13 cellular contexts compared by ENCODE assay signal in genomic region chr11:8722156-8722555, GRCh38. TPM values are rescaled to one million over a fixed set of nuclear protein-coding genes. Genes with fewer than 3 reads are reported as not detected.
A peak's percentile ranks its signal among the peaks of the same experiment; 100 is the strongest.
DNase-seq lines count a peak whose midpoint lies in the region; ATAC-seq and TF ChIP-seq lines count a peak whose summit lies in the region.
"Had no signal": no experiment of that assay in that cellular context is flagged by ENCODE, and none has a peak within 500 bp of the region (broad histone marks: within the 10 kb centered on the region; RNA-seq: fewer than 3 reads in every experiment).

No MANE protein-coding gene starts in this region.

- H3K27me3 ChIP-seq in RWPE2 (ENCODE audit: insufficient read depth, poor library complexity, severe bottlenecking) (no peaks in the 10 kb centered on the region), prostate gland (replicated peaks; ENCODE audit: insufficient read depth) (no peaks in the 10 kb centered on the region)
- H3K27me3 ChIP-seq in CD4-positive, alpha-beta T cell (ENCODE audit: control insufficient read depth, insufficient read depth, low read length) = no peaks in the 10 kb centered on the region

- POLR2A ChIA-PET in CD4-positive, alpha-beta T cell (lab: Charles Lee) = no interaction called here

- WGBS in prostate gland = 27% methylated on average over 5 of the region's 5 CpGs

- intact Hi-C loops in prostate gland (cut with DNase I) = no loop called here
- intact Hi-C loops in CD4-positive, alpha-beta T cell (cut with DNase I, micrococcal nuclease) = no loop called here

- H3K4me1 ChIP-seq in RWPE2 (ENCODE audit: insufficient read depth, poor library complexity, severe bottlenecking) = peaks cover 49% of the 10 kb centered on the region
- H3K4me1 ChIP-seq in prostate gland (replicated peaks) = peaks cover 52% of the 10 kb centered on the region

- H3K9me3 ChIP-seq in RWPE2 (ENCODE audit: severe bottlenecking) (no peaks in the 10 kb centered on the region), prostate gland (no peaks in the 10 kb centered on the region)
- H3K9me3 ChIP-seq in CD4-positive, alpha-beta T cell (ENCODE audit: control insufficient read depth, low read length) = no peaks in the 10 kb centered on the region

- DNase-seq in RWPE2 (ENCODE audit: low spot score) = no peak
- peak; percentile 72 for DNase-seq in fibroblast of the aortic adventitia (ENCODE audit: low read depth)
- DNase-seq in prostate gland (ENCODE audit: low spot score) = no peak
- no peak for DNase-seq in NCI-H1092 (lab: John Stamatoyannopoulos, UW)
- DNase-seq in CD4-positive, alpha-beta T cell = no peak
- no peak for DNase-seq in activated gamma-delta T cell (lab: John Stamatoyannopoulos, UW)
- DNase-seq: activated CD4-positive, alpha-beta T cell treated with anti-CD3 and anti-CD28 coated beads, Interleukin-2, amount 50 U/mL, for 4 hours; Kasumi-1; stimulated activated CD4-positive, alpha-beta T cell treated with anti-CD3 and anti-CD28 coated beads, Interleukin-12 subunit alpha, Interleukin-12 subunit beta, amount 100 ng/mL, for 4 hours had no signal

- TF ChIP-seq POLR2A in prostate gland (IDR thresholded peaks at IDR 0.05) = no peak

- peak overlapping the region; percentile 62; the same call in 1 of the 2 replicates for H3K27ac ChIP-seq in C4-2B
- H3K27ac ChIP-seq in RWPE2 (ENCODE audit: poor library complexity, severe bottlenecking) = peak overlapping the region; percentile 98
- peak overlapping the region; percentile 77 to 80 for H3K27ac ChIP-seq in prostate gland
- no peak overlapping the region for H3K27ac ChIP-seq in CD4-positive, alpha-beta T cell (ENCODE audit: low read depth, low read length)

- TF ChIP-seq CTCF in C4-2B (conservative IDR thresholded peaks at IDR 0.05) (no peak), RWPE2 (IDR thresholded peaks at IDR 0.05; ENCODE audit: poor library complexity, severe bottlenecking) (no peak), fibroblast of the aortic adventitia (IDR thresholded peaks at IDR 0.05; ENCODE audit: insufficient read depth, low read length) (no peak), prostate gland (IDR thresholded peaks at IDR 0.05) (no peak)
- TF ChIP-seq CTCF in CD4-positive, alpha-beta T cell (IDR thresholded peaks at IDR 0.05) = no peak

- no peak for ATAC-seq in RWPE2 (ENCODE audit: low read depth)
- no peak for ATAC-seq in CD4-positive, alpha-beta T cell (ENCODE audit: poor library complexity)
- ATAC-seq in GM21515 (IDR thresholded peaks at IDR 0.05; ENCODE audit: unreplicated experiment) = no peak
- ATAC-seq: stimulated activated memory B cell treated with anti-CD40 and anti-IgM and Interleukin-4, amounts not matched to agents 10 μg/mL and 1 μg/mL and 100 μg/mL, for 72 hours had no signal

- no peaks in the 10 kb centered on the region for H3K36me3 Mint-ChIP-seq in CD4-positive, alpha-beta T cell (ENCODE audit: low read depth)
- H3K36me3 Mint-ChIP-seq: CD14-positive monocyte; stimulated activated memory B cell treated with anti-CD40 and anti-IgM and Interleukin-4, amounts not matched to agents 10 μg/mL and 1 μg/mL and 100 μg/mL, for 72 hours had no signal

- no peaks in the 10 kb centered on the region for H3K4me1 Mint-ChIP-seq in CD4-positive, alpha-beta T cell (ENCODE audit: low read depth)

- no peaks in the 10 kb centered on the region for H3K9me3 Mint-ChIP-seq in CD4-positive, alpha-beta T cell
- H3K9me3 Mint-ChIP-seq: stimulated activated memory B cell treated with anti-CD40 and anti-IgM and Interleukin-4, amounts not matched to agents 10 μg/mL and 1 μg/mL and 100 μg/mL, for 72 hours had no signal

- CTCF ChIA-PET in CD4-positive, alpha-beta T cell (lab: Charles Lee) = interaction anchor here (0.5 kb wide), 1 partner anchor 236 kb away, joined by 4 read pairs; no protein-coding TSS in a partner anchor

- H3K27me3 Mint-ChIP-seq in CD4-positive, alpha-beta T cell = no peaks in the 10 kb centered on the region

- H3K36me3 ChIP-seq in RWPE2 (ENCODE audit: low read depth) (peaks cover 27% of the 10 kb centered on the region), prostate gland (no peaks in the 10 kb centered on the region)

- no peak overlapping the region for H3K4me3 ChIP-seq in RWPE2 (ENCODE audit: severe bottlenecking)
- no peak overlapping the region for H3K4me3 ChIP-seq in fibroblast of the aortic adventitia (ENCODE audit: low read depth, low read length)
- no peak overlapping the region for H3K4me3 ChIP-seq in prostate gland

- H3K27ac Mint-ChIP-seq in CD4-positive, alpha-beta T cell = no peak overlapping the region
- H3K27ac Mint-ChIP-seq: stimulated activated memory B cell treated with anti-CD40 and anti-IgM and Interleukin-4, amounts not matched to agents 10 μg/mL and 1 μg/mL and 100 μg/mL, for 72 hours had no signal

- no peak overlapping the region for H3K4me3 Mint-ChIP-seq in CD4-positive, alpha-beta T cell
- H3K4me3 Mint-ChIP-seq: CD14-positive monocyte; stimulated activated memory B cell treated with anti-CD40 and anti-IgM and Interleukin-4, amounts not matched to agents 10 μg/mL and 1 μg/mL and 100 μg/mL, for 72 hours had no signal

RNA-seq across cellular contexts. Expression of gene RPL27A, which starts 39.6 kb away (rescaled TPM):
- total RNA-seq in fibroblast of the aortic adventitia (ENCODE audit: low replicate concordance) (505 and 965 TPM in 2 replicates), prostate gland (1,000 to 10,000 TPM in 1 of 2 donors, 100 to 1,000 TPM in 1; 693 to 1,360 TPM)
- 1,000 to 10,000 TPM; 1,667 to 1,721 TPM for total RNA-seq in CD4-positive, alpha-beta T cell

RNA-seq across cellular contexts. Expression of gene TRIM66, which starts 39.7 kb away (rescaled TPM):
- total RNA-seq in fibroblast of the aortic adventitia (ENCODE audit: low replicate concordance) (4.1 and 5.6 TPM in 2 replicates), prostate gland (10 to 100 TPM in 1 of 2 donors, 1 to 10 TPM in 1; 2.8 to 10.5 TPM)
- 1 to 10 TPM; 6.8 to 9.8 TPM for total RNA-seq in CD4-positive, alpha-beta T cell
